8 cellular contexts compared by ENCODE assay signal in genomic region chr14:30005114-30005698, GRCh38.
DNase-seq lines count a peak whose midpoint lies in the region; ATAC-seq and TF ChIP-seq lines count a peak whose summit lies in the region.

No MANE protein-coding gene starts in this region.

- ATAC-seq in HG02884 (IDR thresholded peaks at IDR 0.05; ENCODE audit: unreplicated experiment) = peak; percentile 70
- no peak for ATAC-seq in activated CD8-positive, alpha-beta memory T cell treated with anti-CD3 and anti-CD28 coated beads, Interleukin-2, amount 10 ng/mL, durations not matched to agents 7 days and 5 days

- H3K27ac Mint-ChIP-seq in activated CD8-positive, alpha-beta memory T cell treated with anti-CD3 and anti-CD28 coated beads, Interleukin-2, amount 10 ng/mL, durations not matched to agents 7 days and 5 days = no peak overlapping the region

- no peaks in the 10 kb centered on the region for H3K27me3 ChIP-seq in tibial artery

- TF ChIP-seq CTCF in astrocyte of the spinal cord (IDR thresholded peaks at IDR 0.05; ENCODE audit: low read depth, low read length) = peak; percentile 78
- TF ChIP-seq CTCF in tibial artery (IDR thresholded peaks at IDR 0.05) = peak; percentile 81 to 84

- CTCF ChIA-PET in activated CD8-positive, alpha-beta memory T cell treated with anti-CD3 and anti-CD28 coated beads, Interleukin-2, amount 10 ng/mL, durations not matched to agents 7 days and 5 days (lab: Charles Lee) = no interaction called here

- H3K36me3 ChIP-seq in tibial artery = no peaks in the 10 kb centered on the region

- H3K27ac ChIP-seq in tibial artery = no peak overlapping the region

- H3K4me1 Mint-ChIP-seq in activated CD8-positive, alpha-beta memory T cell treated with anti-CD3 and anti-CD28 coated beads, Interleukin-2, amount 10 ng/mL, durations not matched to agents 7 days and 5 days = no peaks in the 10 kb centered on the region

- peaks cover 3% of the 10 kb centered on the region for H3K9me3 Mint-ChIP-seq in activated CD8-positive, alpha-beta memory T cell treated with anti-CD3 and anti-CD28 coated beads, Interleukin-2, amount 10 ng/mL, durations not matched to agents 7 days and 5 days (ENCODE audit: low read depth)

- in situ Hi-C loops in astrocyte of the spinal cord (cut with HindIII; ENCODE audit: low sequenced_read_pairs) = no loop called here

- H3K4me1 ChIP-seq in tibial artery = no peaks in the 10 kb centered on the region

- no peak overlapping the region for H3K4me3 ChIP-seq in astrocyte of the spinal cord (ENCODE audit: low read depth, low read length)
- no peak overlapping the region for H3K4me3 ChIP-seq in tibial artery

- no peak overlapping the region for H3K4me3 Mint-ChIP-seq in activated CD8-positive, alpha-beta memory T cell treated with anti-CD3 and anti-CD28 coated beads, Interleukin-2, amount 10 ng/mL, durations not matched to agents 7 days and 5 days

- DNase-seq in DMS53 treated with DMSO at 0.1 percent for 48 hours (lab: John Stamatoyannopoulos, UW; ENCODE audit: unreplicated experiment) = peak; percentile 56
- DNase-seq in NCI-H2196 treated with DMSO at 0.1 percent for 48 hours (lab: John Stamatoyannopoulos, UW; ENCODE audit: unreplicated experiment) = peak; percentile 77
- peak; percentile 78 for DNase-seq in astrocyte of the spinal cord (ENCODE audit: low read depth, low spot score)
- DNase-seq in iPS-NIHi7 (ENCODE audit: extremely low spot score) = peak; percentile 36
- DNase-seq in tibial artery = no peak
- DNase-seq in activated CD8-positive, alpha-beta memory T cell treated with anti-CD3 and anti-CD28 coated beads, Interleukin-2, amount 10 ng/mL, durations not matched to agents 7 days and 5 days = no peak
- DNase-seq in UCSD-AML1 (lab: John Stamatoyannopoulos, UW; ENCODE audit: unreplicated experiment) = no peak

- intact Hi-C loops in tibial artery (cut with DNase I; ENCODE audit: low total_unique reads) = no loop called here

- H3K36me3 Mint-ChIP-seq in activated CD8-positive, alpha-beta memory T cell treated with anti-CD3 and anti-CD28 coated beads, Interleukin-2, amount 10 ng/mL, durations not matched to agents 7 days and 5 days = no peaks in the 10 kb centered on the region

- no peaks in the 10 kb centered on the region for H3K27me3 Mint-ChIP-seq in activated CD8-positive, alpha-beta memory T cell treated with anti-CD3 and anti-CD28 coated beads, Interleukin-2, amount 10 ng/mL, durations not matched to agents 7 days and 5 days

- no peaks in the 10 kb centered on the region for H3K9me3 ChIP-seq in tibial artery

Comparison
In these comparisons a context has a peak if more than half of its experiments do, and no peak if none do; other contexts are left out.
1. DNase-seq: peak in DMS53 treated with DMSO at 0.1 percent for 48 hours (single experiment), NCI-H2196 treated with DMSO at 0.1 percent for 48 hours (single experiment), astrocyte of the spinal cord (single experiment) and iPS-NIHi7 (single experiment); none in tibial artery (0 of 2), activated CD8-positive, alpha-beta memory T cell treated with anti-CD3 and anti-CD28 coated beads, Interleukin-2, amount 10 ng/mL, durations not matched to agents 7 days and 5 days (single experiment) and UCSD-AML1 (single experiment).